ENCODE assay signal across 9 cellular contexts in genomic region chr1:110872366-110872744, GRCh38. TPM values are rescaled to one million over a fixed set of nuclear protein-coding genes. Genes with fewer than 3 reads are reported as not detected.
DNase-seq lines count a peak whose midpoint lies in the region; ATAC-seq and TF ChIP-seq lines count a peak whose summit lies in the region.
"Had no signal": no experiment of that assay in that cellular context is flagged by ENCODE, and none has a peak within 500 bp of the region (broad histone marks: within the 10 kb centered on the region; RNA-seq: fewer than 3 reads in every experiment).

No MANE protein-coding gene starts in this region.

- WGBS in sigmoid colon, 2 donors: 30 to 61% methylated on average over 2 of the region's 2 CpGs

- H3K4me1 ChIP-seq in sigmoid colon: no peaks in the 10 kb centered on the region
- H3K4me1 ChIP-seq: breast epithelium had no signal

- peak overlapping the region; percentile 91 for H3K4me3 Mint-ChIP-seq in activated CD8-positive, alpha-beta T cell treated with anti-CD3 and anti-CD28 coated beads for 36 hours

- H3K27ac ChIP-seq in sigmoid colon: peak overlapping the region in 3 of 4 donors; percentile 18 to 60 (median 42)

- TF ChIP-seq POLR2A in sigmoid colon (IDR thresholded peaks at IDR 0.05): no peak

- no peak for DNase-seq in activated CD8-positive, alpha-beta T cell treated with anti-CD3 and anti-CD28 coated beads for 36 hours
- DNase-seq in sigmoid colon: no peak
- no peak for DNase-seq in NCI-H1105 treated with DMSO at 0.1 percent for 48 hours (lab: John Stamatoyannopoulos, UW)
- no peak for DNase-seq in NCI-H1436 (lab: John Stamatoyannopoulos, UW)
- no peak for DNase-seq in iPS-NIHi7 (ENCODE audit: extremely low spot score)
- DNase-seq in cortex of kidney (lab: John Stamatoyannopoulos, UW): no peak

- TF ChIP-seq EP300 in sigmoid colon (IDR thresholded peaks at IDR 0.05): no peak

- POLR2A ChIA-PET in activated CD8-positive, alpha-beta T cell treated with anti-CD3 and anti-CD28 coated beads for 36 hours (lab: Charles Lee): interaction anchor here (0.8 to 6.3 kb wide), 12 partner anchors 10 to 267 kb away, joined by 3 to 65 read pairs (median 4); partner anchors contain the start of genes CEPT1, DRAM2 and LRIF1

- H3K27ac Mint-ChIP-seq in activated CD8-positive, alpha-beta T cell treated with anti-CD3 and anti-CD28 coated beads for 36 hours: peak overlapping the region; percentile 99

- peak; percentile 31 for ATAC-seq in GM18867 (IDR thresholded peaks at IDR 0.05; ENCODE audit: unreplicated experiment)
- peak; percentile 42 for ATAC-seq in HG02759 (IDR thresholded peaks at IDR 0.05; ENCODE audit: unreplicated experiment)
- no peak for ATAC-seq in activated CD8-positive, alpha-beta T cell treated with anti-CD3 and anti-CD28 coated beads for 36 hours

- TF ChIP-seq CTCF in activated CD8-positive, alpha-beta T cell treated with anti-CD3 and anti-CD28 coated beads for 36 hours (IDR thresholded peaks at IDR 0.05): no peak
- TF ChIP-seq CTCF in sigmoid colon (IDR thresholded peaks at IDR 0.05): no peak

- H3K27me3 Mint-ChIP-seq in activated CD8-positive, alpha-beta T cell treated with anti-CD3 and anti-CD28 coated beads for 36 hours: no peaks in the 10 kb centered on the region

- H3K27me3 ChIP-seq in sigmoid colon: no peaks in the 10 kb centered on the region
- H3K27me3 ChIP-seq: breast epithelium had no signal

- peaks cover 14% of the 10 kb centered on the region for H3K9me3 Mint-ChIP-seq in activated CD8-positive, alpha-beta T cell treated with anti-CD3 and anti-CD28 coated beads for 36 hours

- H3K36me3 ChIP-seq in sigmoid colon: no peaks in the 10 kb centered on the region
- H3K36me3 ChIP-seq: breast epithelium had no signal

- H3K36me3 Mint-ChIP-seq in activated CD8-positive, alpha-beta T cell treated with anti-CD3 and anti-CD28 coated beads for 36 hours (ENCODE audit: low read depth): peaks cover 36% of the 10 kb centered on the region

- intact Hi-C loops in activated CD8-positive, alpha-beta T cell treated with anti-CD3 and anti-CD28 coated beads for 36 hours (cut with micrococcal nuclease): loop anchor here (10.0 kb wide), 2 partner anchors 198 to 238 kb away; partner anchors contain the start of gene KCNA3
- intact Hi-C loops in sigmoid colon (cut with DNase I): no loop called here

- CTCF ChIA-PET in activated CD8-positive, alpha-beta T cell treated with anti-CD3 and anti-CD28 coated beads for 36 hours (lab: Charles Lee): interaction anchor here (1.1 to 2.5 kb wide), 4 partner anchors 12 to 43 kb away, joined by 3 to 12 read pairs (median 6); no protein-coding TSS in a partner anchor

- no peak overlapping the region for H3K4me3 ChIP-seq in sigmoid colon

- H3K4me1 Mint-ChIP-seq in activated CD8-positive, alpha-beta T cell treated with anti-CD3 and anti-CD28 coated beads for 36 hours (ENCODE audit: low read depth): peaks cover 33% of the 10 kb centered on the region

- H3K9me3 ChIP-seq in sigmoid colon: peaks cover 0 to 2% (median 0%) of the 10 kb centered on the region in 4 donors

RNA-seq across cellular contexts. Expression of gene CD53, which starts 0.6 kb away (rescaled TPM):
- total RNA-seq in activated CD8-positive, alpha-beta T cell treated with anti-CD3 and anti-CD28 coated beads for 36 hours: 100 to 1,000 TPM; 251 to 257 TPM
- 10 to 100 TPM in 3 of 4 donors, 1 to 10 TPM in 1; 7.5 to 32.9 (median 26.8) TPM for total RNA-seq in sigmoid colon
- polyA plus RNA-seq in sigmoid colon: 100 to 1,000 TPM in 2 of 3 donors, 10 to 100 TPM in 1; 15.0 to 150 (median 100) TPM

Comparison
In these comparisons a context has a peak if more than half of its experiments do, and no peak if none do; other contexts are left out.
1. RNA of gene CD53, which starts 0.6 kb away (total RNA-seq): 251 to 257 TPM in activated CD8-positive, alpha-beta T cell treated with anti-CD3 and anti-CD28 coated beads for 36 hours; 7.5 to 32.9 TPM in sigmoid colon; every median in the first group is over 4 times any median in the second.